In the genomic region with DNA sequence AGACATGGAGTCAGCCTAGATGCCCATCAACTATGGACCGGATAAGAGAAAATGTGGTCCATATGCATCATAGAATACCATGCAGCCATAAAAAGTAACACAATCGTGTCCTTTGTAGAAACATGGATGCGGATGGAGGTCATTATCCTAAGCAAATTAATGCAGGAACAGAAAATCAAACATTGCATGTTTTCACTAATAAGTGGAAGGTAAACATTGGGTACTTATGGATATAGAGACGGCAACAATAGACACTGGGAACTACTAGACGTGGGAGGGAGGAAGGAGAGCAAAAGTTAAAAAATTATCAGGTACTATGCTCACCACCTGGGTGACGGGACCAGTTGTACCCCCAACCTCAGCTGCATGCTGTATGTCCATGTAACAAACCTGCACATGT, we compare ENCODE assay signal across 1 cellular context.
A peak's percentile ranks its signal among the peaks of the same experiment; 100 is the strongest.
TF ChIP-seq lines count a peak whose summit lies in the region.

No MANE protein-coding gene starts in this region.

TF ChIP-seq in HepG2, 621 proteins besides CTCF, POLR2A, EP300 and RAD21 (continued from another document and continues in another):
- TF ChIP-seq, protein P1, sequence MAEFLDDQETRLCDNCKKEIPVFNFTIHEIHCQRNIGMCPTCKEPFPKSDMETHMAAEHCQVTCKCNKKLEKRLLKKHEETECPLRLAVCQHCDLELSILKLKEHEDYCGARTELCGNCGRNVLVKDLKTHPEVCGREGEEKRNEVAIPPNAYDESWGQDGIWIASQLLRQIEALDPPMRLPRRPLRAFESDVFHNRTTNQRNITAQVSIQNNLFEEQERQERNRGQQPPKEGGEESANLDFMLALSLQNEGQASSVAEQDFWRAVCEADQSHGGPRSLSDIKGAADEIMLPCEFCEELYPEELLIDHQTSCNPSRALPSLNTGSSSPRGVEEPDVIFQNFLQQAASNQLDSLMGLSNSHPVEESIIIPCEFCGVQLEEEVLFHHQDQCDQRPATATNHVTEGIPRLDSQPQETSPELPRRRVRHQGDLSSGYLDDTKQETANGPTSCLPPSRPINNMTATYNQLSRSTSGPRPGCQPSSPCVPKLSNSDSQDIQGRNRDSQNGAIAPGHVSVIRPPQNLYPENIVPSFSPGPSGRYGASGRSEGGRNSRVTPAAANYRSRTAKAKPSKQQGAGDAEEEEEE (CRISPR knock-in tag; IDR thresholded peaks at IDR 0.05; ENCODE audit: borderline replicate concordance), result no peak
- TF ChIP-seq, protein P2, sequence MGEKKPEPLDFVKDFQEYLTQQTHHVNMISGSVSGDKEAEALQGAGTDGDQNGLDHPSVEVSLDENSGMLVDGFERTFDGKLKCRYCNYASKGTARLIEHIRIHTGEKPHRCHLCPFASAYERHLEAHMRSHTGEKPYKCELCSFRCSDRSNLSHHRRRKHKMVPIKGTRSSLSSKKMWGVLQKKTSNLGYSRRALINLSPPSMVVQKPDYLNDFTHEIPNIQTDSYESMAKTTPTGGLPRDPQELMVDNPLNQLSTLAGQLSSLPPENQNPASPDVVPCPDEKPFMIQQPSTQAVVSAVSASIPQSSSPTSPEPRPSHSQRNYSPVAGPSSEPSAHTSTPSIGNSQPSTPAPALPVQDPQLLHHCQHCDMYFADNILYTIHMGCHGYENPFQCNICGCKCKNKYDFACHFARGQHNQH (CRISPR knock-in tag; IDR thresholded peaks at IDR 0.05), result no peak
- TF ChIP-seq FOXP1 (IDR thresholded peaks at IDR 0.05) (no peak), FOXP1 (CRISPR knock-in tag; IDR thresholded peaks at IDR 0.05) (peak; percentile 45; the same call in 1 of the 2 replicates), NFE2 (CRISPR knock-in tag; IDR thresholded peaks at IDR 0.05) (no peak), SOX13 (IDR thresholded peaks at IDR 0.05) (no peak; the same call in 1 of the 2 replicates), SOX13 (CRISPR knock-in tag; conservative IDR thresholded peaks at IDR 0.05 in 1 of 2, IDR thresholded peaks at IDR 0.05 in 1 of 2) (peak in 1 of 2 experiments; percentile 74; a peak in 2 of 4 replicates), RAD51 (IDR thresholded peaks at IDR 0.05; ENCODE audit: borderline replicate concordance) (no peak), ZNF468 (CRISPR knock-in tag; IDR thresholded peaks at IDR 0.05) (no peak), ZNF335 (CRISPR knock-in tag; IDR thresholded peaks at IDR 0.05) (no peak), SSRP1 (CRISPR knock-in tag; IDR thresholded peaks at IDR 0.05) (no peak), ZNF224 (CRISPR knock-in tag; IDR thresholded peaks at IDR 0.05) (no peak), ZFY (CRISPR knock-in tag; IDR thresholded peaks at IDR 0.05) (no peak), MEIS2 (CRISPR knock-in tag; IDR thresholded peaks at IDR 0.05) (no peak), ZNF674 (CRISPR knock-in tag; IDR thresholded peaks at IDR 0.05; ENCODE audit: low read depth) (no peak), PTBP1 (IDR thresholded peaks at IDR 0.05; ENCODE audit: low read depth, low read length, poor library complexity, severe bottlenecking) (no peak), ZNF260 (CRISPR knock-in tag; IDR thresholded peaks at IDR 0.05; ENCODE audit: borderline replicate concordance, low read depth) (no peak), SIX1 (CRISPR knock-in tag; IDR thresholded peaks at IDR 0.05; ENCODE audit: borderline replicate concordance) (no peak), NAIF1 (CRISPR knock-in tag; IDR thresholded peaks at IDR 0.05; ENCODE audit: borderline replicate concordance) (no peak), HNRNPUL1 (IDR thresholded peaks at IDR 0.05; ENCODE audit: low read depth, low read length) (no peak), HMGA1 (CRISPR knock-in tag; conservative IDR thresholded peaks at IDR 0.05) (no peak), SOX5 (CRISPR knock-in tag; IDR thresholded peaks at IDR 0.05; ENCODE audit: borderline replicate concordance) (peak; percentile 69; the same call in 1 of the 2 replicates), PCBP1 (IDR thresholded peaks at IDR 0.05; ENCODE audit: borderline replicate concordance, low read depth, low read length) (no peak), ZNF709 (CRISPR knock-in tag; IDR thresholded peaks at IDR 0.05) (no peak), ZNF143 (CRISPR knock-in tag; IDR thresholded peaks at IDR 0.05) (no peak), NFE2L2 (IDR thresholded peaks at IDR 0.05; ENCODE audit: low read length) (no peak), ZZZ3 (CRISPR knock-in tag; IDR thresholded peaks at IDR 0.05; ENCODE audit: borderline replicate concordance) (no peak), KMT2B (CRISPR knock-in tag; IDR thresholded peaks at IDR 0.05) (no peak), ZNF292 (CRISPR knock-in tag; IDR thresholded peaks at IDR 0.05; ENCODE audit: borderline replicate concordance, low read depth) (no peak), PCBP2 (optimal IDR thresholded peaks at IDR 0.05; ENCODE audit: low read depth, low read length, poor library complexity, severe bottlenecking) (no peak), ZNF207 (IDR thresholded peaks at IDR 0.05; ENCODE audit: borderline replicate concordance) (no peak), ZNF572 (CRISPR knock-in tag; IDR thresholded peaks at IDR 0.05) (no peak), ELF3 (CRISPR knock-in tag; IDR thresholded peaks at IDR 0.05) (no peak), TP53 (CRISPR knock-in tag; conservative IDR thresholded peaks at IDR 0.05) (no peak), ZFP1 (CRISPR knock-in tag; IDR thresholded peaks at IDR 0.05) (no peak), CCDC6 (CRISPR knock-in tag; IDR thresholded peaks at IDR 0.05) (no peak), RXRB (CRISPR knock-in tag; IDR thresholded peaks at IDR 0.05; ENCODE audit: borderline replicate concordance) (no peak)
- TF ChIP-seq, protein P3, sequence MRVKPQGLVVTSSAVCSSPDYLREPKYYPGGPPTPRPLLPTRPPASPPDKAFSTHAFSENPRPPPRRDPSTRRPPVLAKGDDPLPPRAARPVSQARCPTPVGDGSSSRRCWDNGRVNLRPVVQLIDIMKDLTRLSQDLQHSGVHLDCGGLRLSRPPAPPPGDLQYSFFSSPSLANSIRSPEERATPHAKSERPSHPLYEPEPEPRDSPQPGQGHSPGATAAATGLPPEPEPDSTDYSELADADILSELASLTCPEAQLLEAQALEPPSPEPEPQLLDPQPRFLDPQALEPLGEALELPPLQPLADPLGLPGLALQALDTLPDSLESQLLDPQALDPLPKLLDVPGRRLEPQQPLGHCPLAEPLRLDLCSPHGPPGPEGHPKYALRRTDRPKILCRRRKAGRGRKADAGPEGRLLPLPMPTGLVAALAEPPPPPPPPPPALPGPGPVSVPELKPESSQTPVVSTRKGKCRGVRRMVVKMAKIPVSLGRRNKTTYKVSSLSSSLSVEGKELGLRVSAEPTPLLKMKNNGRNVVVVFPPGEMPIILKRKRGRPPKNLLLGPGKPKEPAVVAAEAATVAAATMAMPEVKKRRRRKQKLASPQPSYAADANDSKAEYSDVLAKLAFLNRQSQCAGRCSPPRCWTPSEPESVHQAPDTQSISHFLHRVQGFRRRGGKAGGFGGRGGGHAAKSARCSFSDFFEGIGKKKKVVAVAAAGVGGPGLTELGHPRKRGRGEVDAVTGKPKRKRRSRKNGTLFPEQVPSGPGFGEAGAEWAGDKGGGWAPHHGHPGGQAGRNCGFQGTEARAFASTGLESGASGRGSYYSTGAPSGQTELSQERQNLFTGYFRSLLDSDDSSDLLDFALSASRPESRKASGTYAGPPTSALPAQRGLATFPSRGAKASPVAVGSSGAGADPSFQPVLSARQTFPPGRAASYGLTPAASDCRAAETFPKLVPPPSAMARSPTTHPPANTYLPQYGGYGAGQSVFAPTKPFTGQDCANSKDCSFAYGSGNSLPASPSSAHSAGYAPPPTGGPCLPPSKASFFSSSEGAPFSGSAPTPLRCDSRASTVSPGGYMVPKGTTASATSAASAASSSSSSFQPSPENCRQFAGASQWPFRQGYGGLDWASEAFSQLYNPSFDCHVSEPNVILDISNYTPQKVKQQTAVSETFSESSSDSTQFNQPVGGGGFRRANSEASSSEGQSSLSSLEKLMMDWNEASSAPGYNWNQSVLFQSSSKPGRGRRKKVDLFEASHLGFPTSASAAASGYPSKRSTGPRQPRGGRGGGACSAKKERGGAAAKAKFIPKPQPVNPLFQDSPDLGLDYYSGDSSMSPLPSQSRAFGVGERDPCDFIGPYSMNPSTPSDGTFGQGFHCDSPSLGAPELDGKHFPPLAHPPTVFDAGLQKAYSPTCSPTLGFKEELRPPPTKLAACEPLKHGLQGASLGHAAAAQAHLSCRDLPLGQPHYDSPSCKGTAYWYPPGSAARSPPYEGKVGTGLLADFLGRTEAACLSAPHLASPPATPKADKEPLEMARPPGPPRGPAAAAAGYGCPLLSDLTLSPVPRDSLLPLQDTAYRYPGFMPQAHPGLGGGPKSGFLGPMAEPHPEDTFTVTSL (CRISPR knock-in tag; IDR thresholded peaks at IDR 0.05; ENCODE audit: borderline replicate concordance), result no peak
- TF ChIP-seq, protein P4, sequence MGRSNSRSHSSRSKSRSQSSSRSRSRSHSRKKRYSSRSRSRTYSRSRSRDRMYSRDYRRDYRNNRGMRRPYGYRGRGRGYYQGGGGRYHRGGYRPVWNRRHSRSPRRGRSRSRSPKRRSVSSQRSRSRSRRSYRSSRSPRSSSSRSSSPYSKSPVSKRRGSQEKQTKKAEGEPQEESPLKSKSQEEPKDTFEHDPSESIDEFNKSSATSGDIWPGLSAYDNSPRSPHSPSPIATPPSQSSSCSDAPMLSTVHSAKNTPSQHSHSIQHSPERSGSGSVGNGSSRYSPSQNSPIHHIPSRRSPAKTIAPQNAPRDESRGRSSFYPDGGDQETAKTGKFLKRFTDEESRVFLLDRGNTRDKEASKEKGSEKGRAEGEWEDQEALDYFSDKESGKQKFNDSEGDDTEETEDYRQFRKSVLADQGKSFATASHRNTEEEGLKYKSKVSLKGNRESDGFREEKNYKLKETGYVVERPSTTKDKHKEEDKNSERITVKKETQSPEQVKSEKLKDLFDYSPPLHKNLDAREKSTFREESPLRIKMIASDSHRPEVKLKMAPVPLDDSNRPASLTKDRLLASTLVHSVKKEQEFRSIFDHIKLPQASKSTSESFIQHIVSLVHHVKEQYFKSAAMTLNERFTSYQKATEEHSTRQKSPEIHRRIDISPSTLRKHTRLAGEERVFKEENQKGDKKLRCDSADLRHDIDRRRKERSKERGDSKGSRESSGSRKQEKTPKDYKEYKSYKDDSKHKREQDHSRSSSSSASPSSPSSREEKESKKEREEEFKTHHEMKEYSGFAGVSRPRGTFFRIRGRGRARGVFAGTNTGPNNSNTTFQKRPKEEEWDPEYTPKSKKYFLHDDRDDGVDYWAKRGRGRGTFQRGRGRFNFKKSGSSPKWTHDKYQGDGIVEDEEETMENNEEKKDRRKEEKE (IDR thresholded peaks at IDR 0.05), result no peak
- TF ChIP-seq, protein P5, sequence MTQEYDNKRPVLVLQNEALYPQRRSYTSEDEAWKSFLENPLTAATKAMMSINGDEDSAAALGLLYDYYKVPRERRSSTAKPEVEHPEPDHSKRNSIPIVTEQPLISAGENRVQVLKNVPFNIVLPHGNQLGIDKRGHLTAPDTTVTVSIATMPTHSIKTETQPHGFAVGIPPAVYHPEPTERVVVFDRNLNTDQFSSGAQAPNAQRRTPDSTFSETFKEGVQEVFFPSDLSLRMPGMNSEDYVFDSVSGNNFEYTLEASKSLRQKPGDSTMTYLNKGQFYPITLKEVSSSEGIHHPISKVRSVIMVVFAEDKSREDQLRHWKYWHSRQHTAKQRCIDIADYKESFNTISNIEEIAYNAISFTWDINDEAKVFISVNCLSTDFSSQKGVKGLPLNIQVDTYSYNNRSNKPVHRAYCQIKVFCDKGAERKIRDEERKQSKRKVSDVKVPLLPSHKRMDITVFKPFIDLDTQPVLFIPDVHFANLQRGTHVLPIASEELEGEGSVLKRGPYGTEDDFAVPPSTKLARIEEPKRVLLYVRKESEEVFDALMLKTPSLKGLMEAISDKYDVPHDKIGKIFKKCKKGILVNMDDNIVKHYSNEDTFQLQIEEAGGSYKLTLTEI (CRISPR knock-in tag; conservative IDR thresholded peaks at IDR 0.05), result no peak
- TF ChIP-seq, protein P6, sequence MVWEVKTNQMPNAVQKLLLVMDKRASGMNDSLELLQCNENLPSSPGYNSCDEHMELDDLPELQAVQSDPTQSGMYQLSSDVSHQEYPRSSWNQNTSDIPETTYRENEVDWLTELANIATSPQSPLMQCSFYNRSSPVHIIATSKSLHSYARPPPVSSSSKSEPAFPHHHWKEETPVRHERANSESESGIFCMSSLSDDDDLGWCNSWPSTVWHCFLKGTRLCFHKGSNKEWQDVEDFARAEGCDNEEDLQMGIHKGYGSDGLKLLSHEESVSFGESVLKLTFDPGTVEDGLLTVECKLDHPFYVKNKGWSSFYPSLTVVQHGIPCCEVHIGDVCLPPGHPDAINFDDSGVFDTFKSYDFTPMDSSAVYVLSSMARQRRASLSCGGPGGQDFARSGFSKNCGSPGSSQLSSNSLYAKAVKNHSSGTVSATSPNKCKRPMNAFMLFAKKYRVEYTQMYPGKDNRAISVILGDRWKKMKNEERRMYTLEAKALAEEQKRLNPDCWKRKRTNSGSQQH (CRISPR knock-in tag; IDR thresholded peaks at IDR 0.05; ENCODE audit: low read depth), result no peak
- TF ChIP-seq, protein P7, sequence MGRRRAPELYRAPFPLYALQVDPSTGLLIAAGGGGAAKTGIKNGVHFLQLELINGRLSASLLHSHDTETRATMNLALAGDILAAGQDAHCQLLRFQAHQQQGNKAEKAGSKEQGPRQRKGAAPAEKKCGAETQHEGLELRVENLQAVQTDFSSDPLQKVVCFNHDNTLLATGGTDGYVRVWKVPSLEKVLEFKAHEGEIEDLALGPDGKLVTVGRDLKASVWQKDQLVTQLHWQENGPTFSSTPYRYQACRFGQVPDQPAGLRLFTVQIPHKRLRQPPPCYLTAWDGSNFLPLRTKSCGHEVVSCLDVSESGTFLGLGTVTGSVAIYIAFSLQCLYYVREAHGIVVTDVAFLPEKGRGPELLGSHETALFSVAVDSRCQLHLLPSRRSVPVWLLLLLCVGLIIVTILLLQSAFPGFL (CRISPR knock-in tag; IDR thresholded peaks at IDR 0.05), result no peak
- TF ChIP-seq, protein P8, sequence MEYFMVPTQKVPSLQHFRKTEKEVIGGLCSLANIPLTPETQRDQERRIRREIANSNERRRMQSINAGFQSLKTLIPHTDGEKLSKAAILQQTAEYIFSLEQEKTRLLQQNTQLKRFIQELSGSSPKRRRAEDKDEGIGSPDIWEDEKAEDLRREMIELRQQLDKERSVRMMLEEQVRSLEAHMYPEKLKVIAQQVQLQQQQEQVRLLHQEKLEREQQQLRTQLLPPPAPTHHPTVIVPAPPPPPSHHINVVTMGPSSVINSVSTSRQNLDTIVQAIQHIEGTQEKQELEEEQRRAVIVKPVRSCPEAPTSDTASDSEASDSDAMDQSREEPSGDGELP (IDR thresholded peaks at IDR 0.05; ENCODE audit: borderline replicate concordance, low read depth), result no peak
- TF ChIP-seq, protein P9, sequence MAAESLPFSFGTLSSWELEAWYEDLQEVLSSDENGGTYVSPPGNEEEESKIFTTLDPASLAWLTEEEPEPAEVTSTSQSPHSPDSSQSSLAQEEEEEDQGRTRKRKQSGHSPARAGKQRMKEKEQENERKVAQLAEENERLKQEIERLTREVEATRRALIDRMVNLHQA (CRISPR knock-in tag; IDR thresholded peaks at IDR 0.05), result no peak
- TF ChIP-seq, protein P10, sequence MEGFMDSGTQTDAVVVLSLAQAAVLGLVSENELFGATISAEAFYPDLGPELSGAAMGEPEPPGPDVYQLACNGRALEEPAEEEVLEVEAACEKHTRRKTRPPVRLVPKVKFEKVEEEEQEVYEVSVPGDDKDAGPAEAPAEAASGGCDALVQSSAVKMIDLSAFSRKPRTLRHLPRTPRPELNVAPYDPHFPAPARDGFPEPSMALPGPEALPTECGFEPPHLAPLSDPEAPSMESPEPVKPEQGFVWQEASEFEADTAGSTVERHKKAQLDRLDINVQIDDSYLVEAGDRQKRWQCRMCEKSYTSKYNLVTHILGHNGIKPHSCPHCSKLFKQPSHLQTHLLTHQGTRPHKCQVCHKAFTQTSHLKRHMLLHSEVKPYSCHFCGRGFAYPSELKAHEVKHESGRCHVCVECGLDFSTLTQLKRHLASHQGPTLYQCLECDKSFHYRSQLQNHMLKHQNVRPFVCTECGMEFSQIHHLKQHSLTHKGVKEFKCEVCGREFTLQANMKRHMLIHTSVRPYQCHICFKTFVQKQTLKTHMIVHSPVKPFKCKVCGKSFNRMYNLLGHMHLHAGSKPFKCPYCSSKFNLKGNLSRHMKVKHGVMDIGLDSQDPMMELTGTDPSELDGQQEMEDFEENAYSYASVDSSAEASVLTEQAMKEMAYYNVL (CRISPR knock-in tag; IDR thresholded peaks at IDR 0.05; ENCODE audit: borderline replicate concordance), result no peak
